In genomic region chr13:21895769-21896168, GRCh38 we compare ENCODE assay signal across 24 cellular contexts.
"Had no signal": no experiment of that assay in that cellular context is flagged by ENCODE, and none has a peak within 500 bp of the region (broad histone marks: within the 10 kb centered on the region; RNA-seq: fewer than 3 reads in every experiment).

No MANE protein-coding gene starts in this region.

- H3K27me3 Mint-ChIP-seq: IgD-negative memory B cell had no signal

- H3K4me1 ChIP-seq: SJCRH30 had no signal

- H3K36me3 Mint-ChIP-seq: IgD-negative memory B cell had no signal

- H3K27ac ChIP-seq: HL-60, KMS-11, SJCRH30 had no signal

- H3K9me3 Mint-ChIP-seq: IgD-negative memory B cell had no signal

- H3K4me3 Mint-ChIP-seq: IgD-negative memory B cell had no signal

- H3K4me2 ChIP-seq: KMS-11 had no signal

- H3K4me3 ChIP-seq: K562, SJCRH30 had no signal

- ATAC-seq: K562, Panc1, Right ventricle myocardium inferior, SK-N-SH treated with all-trans-retinoic acid at 6 μM for 48 hours had no signal

- H3K9me3 ChIP-seq: SJCRH30 had no signal

- H3K36me3 ChIP-seq: SJCRH30 had no signal

- FAIRE-seq: HTR-8/SVneo, K562 had no signal

- H3K27me3 ChIP-seq: SJCRH30 had no signal

- H3K9ac ChIP-seq: KMS-11 had no signal

- DNase-seq: Kasumi-1, MM.1S, NCI-H1092 treated with DMSO at 0.1 percent for 48 hours, NCI-H1436, NCI-H187, NCI-H2029, NCI-H2081 treated with DMSO at 0.1 percent for 48 hours, NCI-H2171, NCI-H226, NCI-H446, NCI-H510A, NCI-H524 treated with DMSO at 0.1 percent for 48 hours, NCI-H69, NCI-H774, SHP77 treated with DMSO at 0.1 percent for 48 hours, SJCRH30 had no signal
